In genomic region chr5:38383701-38384100, GRCh38 we compare ENCODE assay signal across 2 cellular contexts.
TF ChIP-seq lines count a peak whose summit lies in the region.

No MANE protein-coding gene starts in this region.

TF ChIP-seq in GM23338, 12 proteins besides CTCF, POLR2A, EP300 and RAD21:
- TF ChIP-seq STAT1 (IDR thresholded peaks at IDR 0.05; ENCODE audit: unreplicated experiment) (no peak), EZH2 (IDR thresholded peaks at IDR 0.05; ENCODE audit: low read depth, unreplicated experiment) (no peak), ZNF331 (CRISPR knock-in tag; IDR thresholded peaks at IDR 0.05; ENCODE audit: low read depth) (no peak), EZH2phosphoT487 (IDR thresholded peaks at IDR 0.05; ENCODE audit: unreplicated experiment) (no peak), ZNF114 (CRISPR knock-in tag; IDR thresholded peaks at IDR 0.05) (no peak)
TF ChIP-seq in GM23338: peak in this region for 0.

TF ChIP-seq in H1, 55 proteins besides CTCF, POLR2A, EP300 and RAD21:
- TF ChIP-seq CHD1 (IDR thresholded peaks at IDR 0.05; ENCODE audit: low read depth, low read length): no peak
